ENCODE assay signal across 8 cellular contexts in the genomic region with DNA sequence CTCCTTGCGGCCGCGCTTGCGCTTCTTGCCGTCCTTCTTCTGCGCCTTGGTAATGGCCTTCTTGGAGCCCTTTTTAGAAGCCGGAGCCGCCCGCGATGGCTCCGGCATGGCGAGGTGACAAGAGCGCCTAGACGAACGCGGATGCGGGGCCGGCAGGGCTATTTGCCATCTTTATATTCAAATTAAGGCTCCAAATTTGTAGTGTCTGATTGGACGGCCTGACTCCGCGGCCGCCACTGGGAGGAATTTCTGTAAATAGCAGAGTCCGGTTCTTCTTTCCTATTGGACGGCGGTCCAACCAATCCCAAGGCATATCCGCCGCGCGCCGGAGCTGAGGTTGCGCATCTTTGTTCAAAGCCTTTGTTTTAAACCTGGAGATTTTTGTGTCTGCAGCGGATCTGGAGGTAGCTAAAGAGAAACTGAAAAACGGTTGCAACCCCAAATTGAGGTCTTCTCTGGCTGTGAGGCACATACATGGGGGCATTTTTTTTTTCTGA. TPM values are rescaled to one million over a fixed set of nuclear protein-coding genes. Genes with fewer than 3 reads are reported as not detected.
DNase-seq lines count a peak whose midpoint lies in the region; ATAC-seq and TF ChIP-seq lines count a peak whose summit lies in the region.

No MANE protein-coding gene starts in this region.

- H3K4me1 Mint-ChIP-seq in activated naive CD8-positive, alpha-beta T cell treated with anti-CD3 and anti-CD28 coated beads, Interleukin-2, amount 10 ng/mL, durations not matched to agents 7 days and 5 days = peaks cover 58% of the 10 kb centered on the region

- H3K36me3 ChIP-seq in BE2C (no peaks in the 10 kb centered on the region), heart left ventricle (no peaks in the 10 kb centered on the region)

- no peak overlapping the region for H3K27ac ChIP-seq in heart left ventricle

- H3K9me3 ChIP-seq in BE2C (no peaks in the 10 kb centered on the region), heart left ventricle (no peaks in the 10 kb centered on the region)

- ATAC-seq in GM19397 (IDR thresholded peaks at IDR 0.05; ENCODE audit: unreplicated experiment) (peak; percentile 63), HG03558 (IDR thresholded peaks at IDR 0.05; ENCODE audit: extremely low read depth, unreplicated experiment) (peak; percentile 44), heart left ventricle (peak; percentile 81 to 93 (median 90))
- ATAC-seq in activated naive CD8-positive, alpha-beta T cell treated with anti-CD3 and anti-CD28 coated beads, Interleukin-2, amount 10 ng/mL, durations not matched to agents 7 days and 5 days (ENCODE audit: low read depth) = peak; percentile 81

- H3K27me3 ChIP-seq in BE2C (no peaks in the 10 kb centered on the region), heart left ventricle (peaks cover 16 to 90% (median 73%) of the 10 kb centered on the region in 9 donors)

- POLR2A ChIA-PET in activated naive CD8-positive, alpha-beta T cell treated with anti-CD3 and anti-CD28 coated beads, Interleukin-2, amount 10 ng/mL, durations not matched to agents 7 days and 5 days (lab: Charles Lee) = interaction anchor here (1.0 to 4.9 kb wide), 17 partner anchors 9 to 699 kb away, joined by 3 to 111 read pairs (median 4); a partner anchor contains a TSS

- intact Hi-C loops in heart left ventricle (cut with DNase I) = no loop called here

- DNase-seq in BE2C (peak; percentile 92), SHP77 treated with DMSO at 0.1 percent for 48 hours (lab: John Stamatoyannopoulos, UW) (peak; percentile 93), heart left ventricle (peak; percentile 62 to 76 (median 72)), renal cortical epithelial cell (ENCODE audit: low read depth) (peak; percentile 45), HuH-7.5 (ENCODE audit: low spot score) (no peak)
- peak; percentile 87 for DNase-seq in activated naive CD8-positive, alpha-beta T cell treated with anti-CD3 and anti-CD28 coated beads, Interleukin-2, amount 10 ng/mL, durations not matched to agents 7 days and 5 days

- H3K4me3 Mint-ChIP-seq in activated naive CD8-positive, alpha-beta T cell treated with anti-CD3 and anti-CD28 coated beads, Interleukin-2, amount 10 ng/mL, durations not matched to agents 7 days and 5 days = peak overlapping the region; percentile 82

- no peak for TF ChIP-seq POLR2A in heart left ventricle (IDR thresholded peaks at IDR 0.05)

- 1 to 3% (median 2%) methylated on average over 22 to 33 of the region's 33 CpGs for WGBS in heart left ventricle, 4 donors

- TF ChIP-seq CTCF in BE2C (IDR thresholded peaks at IDR 0.05; ENCODE audit: low read depth, low read length) = no peak
- no peak for TF ChIP-seq CTCF in heart left ventricle (IDR thresholded peaks at IDR 0.05)

- H3K4me3 ChIP-seq in BE2C (ENCODE audit: low read depth, low read length) = peak overlapping the region; percentile 88
- H3K4me3 ChIP-seq in heart left ventricle = peak overlapping the region in 9 of 12 donors; percentile 29 to 51 (median 37)

- H3K27ac Mint-ChIP-seq in activated naive CD8-positive, alpha-beta T cell treated with anti-CD3 and anti-CD28 coated beads, Interleukin-2, amount 10 ng/mL, durations not matched to agents 7 days and 5 days = peak overlapping the region; percentile 88

- H3K36me3 Mint-ChIP-seq in activated naive CD8-positive, alpha-beta T cell treated with anti-CD3 and anti-CD28 coated beads, Interleukin-2, amount 10 ng/mL, durations not matched to agents 7 days and 5 days = peaks cover 5% of the 10 kb centered on the region

- H3K4me1 ChIP-seq in BE2C = no peaks in the 10 kb centered on the region
- H3K4me1 ChIP-seq in heart left ventricle = peaks cover 0 to 28% (median 7%) of the 10 kb centered on the region in 12 donors

- no peaks in the 10 kb centered on the region for H3K9me3 Mint-ChIP-seq in activated naive CD8-positive, alpha-beta T cell treated with anti-CD3 and anti-CD28 coated beads, Interleukin-2, amount 10 ng/mL, durations not matched to agents 7 days and 5 days

- peaks cover 17% of the 10 kb centered on the region for H3K27me3 Mint-ChIP-seq in activated naive CD8-positive, alpha-beta T cell treated with anti-CD3 and anti-CD28 coated beads, Interleukin-2, amount 10 ng/mL, durations not matched to agents 7 days and 5 days

RNA-seq across cellular contexts. Expression of a gene that starts 22.6 kb away (rescaled TPM):
- 649 TPM for polyA plus RNA-seq in BE2C (2012; ENCODE audit: insufficient read depth, insufficient read length, low read depth)
- 100 to 1,000 TPM; 128 to 143 TPM for total RNA-seq in activated naive CD8-positive, alpha-beta T cell treated with anti-CD3 and anti-CD28 coated beads, Interleukin-2, amount 10 ng/mL, durations not matched to agents 7 days and 5 days
- total RNA-seq in heart left ventricle (10 to 100 TPM; 37.2 to 96.3 (median 76.6) TPM), renal cortical epithelial cell (47.6 and 137 TPM in 2 replicates)
- 10 to 100 TPM; 26.1 to 48.9 TPM for polyA plus RNA-seq in heart left ventricle

RNA-seq across cellular contexts. Expression of a gene that starts 47.9 kb away (rescaled TPM):
- 2.7 TPM for polyA plus RNA-seq in BE2C (2012; ENCODE audit: insufficient read depth, insufficient read length, low read depth)
- 1 to 10 TPM; 3.4 to 4.3 TPM for total RNA-seq in activated naive CD8-positive, alpha-beta T cell treated with anti-CD3 and anti-CD28 coated beads, Interleukin-2, amount 10 ng/mL, durations not matched to agents 7 days and 5 days
- total RNA-seq in heart left ventricle = 1 to 10 TPM in 1 of 9 donors, under 1 TPM in 5, not detected in 3; 0.27 to 1.7 (median 0.57) TPM
- polyA plus RNA-seq in heart left ventricle = under 1 TPM; 0.08 to 0.11 TPM
- 0.69 and 1.5 TPM in 2 replicates for total RNA-seq in renal cortical epithelial cell

RNA-seq across cellular contexts. Expression of a gene that starts 57.9 kb away (rescaled TPM):
- polyA plus RNA-seq in BE2C (2012; ENCODE audit: insufficient read depth, insufficient read length, low read depth) = 76.0 TPM
- 10 to 100 TPM; 66.6 to 73.2 TPM for total RNA-seq in activated naive CD8-positive, alpha-beta T cell treated with anti-CD3 and anti-CD28 coated beads, Interleukin-2, amount 10 ng/mL, durations not matched to agents 7 days and 5 days
- total RNA-seq in heart left ventricle = 10 to 100 TPM in 4 of 9 donors, 1 to 10 TPM in 5; 6.7 to 13.8 (median 8.4) TPM
- 1 to 10 TPM; 4.7 to 9.8 TPM for polyA plus RNA-seq in heart left ventricle
- total RNA-seq in renal cortical epithelial cell = 16.5 and 22.0 TPM in 2 replicates
